In the genomic region with DNA sequence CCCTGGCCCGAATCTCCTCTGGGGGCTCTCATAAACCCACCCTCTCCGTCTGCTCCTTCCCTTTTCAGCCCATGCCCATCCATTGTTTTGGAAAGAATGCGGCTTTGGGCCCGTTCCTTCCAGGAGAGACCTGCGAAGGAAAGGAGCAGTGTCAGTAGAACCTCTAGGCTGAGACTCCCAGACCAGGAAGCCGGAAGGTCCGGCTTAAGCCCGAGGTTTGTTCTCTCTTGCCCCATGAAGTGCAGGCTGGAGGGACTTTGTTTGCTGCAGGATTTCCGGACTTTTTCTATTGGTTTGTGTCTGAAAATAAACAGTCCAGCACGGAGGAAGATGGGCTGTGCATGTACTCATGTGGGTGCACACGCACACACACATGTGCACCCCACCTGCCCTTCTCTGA, we compare ENCODE assay signal across 20 cellular contexts. TPM values are rescaled to one million over a fixed set of nuclear protein-coding genes. Genes with fewer than 3 reads are reported as not detected.
A peak's percentile ranks its signal among the peaks of the same experiment; 100 is the strongest.
DNase-seq lines count a peak whose midpoint lies in the region; FAIRE-seq and TF ChIP-seq lines count a peak whose summit lies in the region.
"Had no signal": no experiment of that assay in that cellular context is flagged by ENCODE, and none has a peak within 500 bp of the region (broad histone marks: within the 10 kb centered on the region; RNA-seq: fewer than 3 reads in every experiment).

No MANE protein-coding gene starts in this region.

- H3K27ac ChIP-seq in WERI-Rb-1 (no peak overlapping the region), kidney (ENCODE audit: low read depth in 2 of 2, low read length in 2 of 2) (peak overlapping the region; percentile 51 to 79), spleen (peak overlapping the region in 7 of 8 donors; percentile 2 to 69 (median 47))
- H3K27ac ChIP-seq: 22Rv1, ascending aorta, C4-2B, PC-9, SK-N-MC, thoracic aorta had no signal

- H3K36me3 ChIP-seq in WERI-Rb-1 (no peaks in the 10 kb centered on the region), kidney (ENCODE audit: control insufficient read depth in 1 of 2, insufficient read depth in 2 of 2, low read length in 2 of 2) (no peaks in the 10 kb centered on the region), spleen (no peaks in the 10 kb centered on the region)
- H3K36me3 ChIP-seq: ascending aorta, thoracic aorta had no signal

- H3K4me3 ChIP-seq in WERI-Rb-1 (ENCODE audit: low read depth, low read length) (no peak overlapping the region), kidney (ENCODE audit: low read length in 2 of 2) (no peak overlapping the region), spleen (no peak overlapping the region)
- H3K4me3 ChIP-seq: ascending aorta, PC-9, SK-N-MC, thoracic aorta had no signal

- no peak for FAIRE-seq in kidney (lab: Jason Lieb, UNC)
- FAIRE-seq: HTR-8/SVneo had no signal

- H3K4me1 ChIP-seq in kidney (ENCODE audit: control insufficient read depth in 1 of 2, insufficient read depth in 1 of 2, low read depth in 1 of 2, low read length in 2 of 2) = peaks cover 7 to 16% of the 10 kb centered on the region in 2 donors
- H3K4me1 ChIP-seq in spleen = peaks cover 0 to 29% (median 21%) of the 10 kb centered on the region in 6 donors
- H3K4me1 ChIP-seq: ascending aorta had no signal

- H3K9me3 ChIP-seq in WERI-Rb-1 (ENCODE audit: severe bottlenecking) (no peaks in the 10 kb centered on the region), kidney (ENCODE audit: control insufficient read depth in 1 of 2, low read length in 2 of 2) (no peaks in the 10 kb centered on the region), spleen (no peaks in the 10 kb centered on the region)
- H3K9me3 ChIP-seq: ascending aorta, thoracic aorta had no signal

- TF ChIP-seq CTCF in WERI-Rb-1 (IDR thresholded peaks at IDR 0.05; ENCODE audit: low read depth, low read length) = no peak
- TF ChIP-seq CTCF in kidney (IDR thresholded peaks at IDR 0.05; ENCODE audit: borderline replicate concordance, extremely low read depth, insufficient read depth) = no peak
- no peak for TF ChIP-seq CTCF in spleen (IDR thresholded peaks at IDR 0.05 in 8 of 11, conservative IDR thresholded peaks at IDR 0.05 in 3 of 11)

- intact Hi-C loops in kidney (cut with DNase I) = no loop called here
- intact Hi-C loops in spleen (cut with DNase I; ENCODE audit: low total_unique reads) = loop anchor here (10.0 kb wide), 1 partner anchor 47 kb away; no protein-coding TSS in a partner anchor

- H3K27me3 ChIP-seq in WERI-Rb-1 (ENCODE audit: insufficient read depth, low read depth, severe bottlenecking) = peaks cover 70% of the 10 kb centered on the region
- H3K27me3 ChIP-seq in spleen (replicated peaks in 1 of 7) = peaks cover 0 to 13% (median 0%) of the 10 kb centered on the region in 7 donors
- H3K27me3 ChIP-seq: ascending aorta had no signal

- peak; percentile 48 for DNase-seq in DMS53 (lab: John Stamatoyannopoulos, UW)
- no peak for DNase-seq in DMS53 treated with DMSO at 0.1 percent for 48 hours (lab: John Stamatoyannopoulos, UW; ENCODE audit: unreplicated experiment)
- peak; percentile 6 for DNase-seq in WERI-Rb-1
- no peak for DNase-seq in kidney
- peak; percentile 53 for DNase-seq in spleen
- DNase-seq in GDM1 (lab: John Stamatoyannopoulos, UW) = no peak
- no peak for DNase-seq in activated CD4-positive, alpha-beta T cell treated with anti-CD3 and anti-CD28 coated beads for 4 hours
- no peak for DNase-seq in stimulated activated naive CD4-positive, alpha-beta T cell (lab: John Stamatoyannopoulos, UW)
- DNase-seq: activated gamma-delta T cell, DMS 273 treated with DMSO at 0.1 percent for 48 hours, NCI-H1436, NCI-H82, PC-9, T-helper 9 cell had no signal

- no peak for TF ChIP-seq POLR2A in spleen (IDR thresholded peaks at IDR 0.05)

- WGBS in spleen, 5 donors = 45 to 61% (median 49%) methylated on average over 11 of the region's 11 CpGs

- H3K9ac ChIP-seq in kidney (ENCODE audit: low read length in 2 of 2) = no peak overlapping the region

RNA-seq across cellular contexts. Expression of gene ELK4, which starts 49.8 kb away (rescaled TPM):
- total RNA-seq in kidney (87.3 TPM), spleen (100 to 1,000 TPM in 4 of 7 donors, 10 to 100 TPM in 3; 50.9 to 109 (median 102) TPM)
- polyA plus RNA-seq in kidney (ENCODE audit: insufficient read depth, low read depth, low replicate concordance) (4.2 TPM), spleen (10 to 100 TPM in 1 of 3 donors, 1 to 10 TPM in 2; 8.5 to 12.5 (median 9.8) TPM)

Comparison
In these comparisons a context has a peak if more than half of its experiments do, and no peak if none do; other contexts are left out.
1. DNase-seq: peak in DMS53 (single experiment), WERI-Rb-1 (single experiment) and spleen (single experiment); none in DMS53 treated with DMSO at 0.1 percent for 48 hours (single experiment), kidney (single experiment), GDM1 (single experiment), activated CD4-positive, alpha-beta T cell treated with anti-CD3 and anti-CD28 coated beads for 4 hours (0 of 2) and stimulated activated naive CD4-positive, alpha-beta T cell (0 of 6).